ENCODE assay signal across 8 cellular contexts in the genomic region with DNA sequence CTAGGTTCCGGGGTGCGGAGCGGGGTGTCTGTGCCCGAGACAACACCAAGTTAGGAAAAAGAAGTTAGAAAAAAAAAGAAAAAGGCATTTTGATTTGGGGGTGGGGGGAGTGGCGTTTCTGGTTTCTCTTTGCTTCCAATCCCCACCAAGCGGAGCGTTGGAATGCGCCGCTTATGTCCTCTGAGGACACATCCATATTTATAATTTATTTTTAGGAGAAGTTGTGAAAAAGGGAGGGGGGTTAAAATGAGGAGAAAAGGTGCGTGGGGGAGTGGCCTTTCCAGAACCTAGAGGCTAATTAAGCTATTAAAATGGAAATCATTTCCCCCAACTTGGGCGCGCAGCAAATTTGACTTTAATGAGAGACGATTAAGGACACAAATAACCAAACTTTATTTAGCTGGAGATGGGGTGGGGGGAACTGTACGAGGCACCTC.
A peak's percentile ranks its signal among the peaks of the same experiment; 100 is the strongest.
DNase-seq lines count a peak whose midpoint lies in the region; ATAC-seq and TF ChIP-seq lines count a peak whose summit lies in the region.

No MANE protein-coding gene starts in this region.

- no peak overlapping the region for H3K27ac Mint-ChIP-seq in activated CD8-positive, alpha-beta T cell treated with anti-CD3 and anti-CD28 coated beads, Interleukin-2, amount 10 ng/mL, durations not matched to agents 7 days and 5 days
- no peak overlapping the region for H3K27ac Mint-ChIP-seq in stimulated activated effector memory CD8-positive, alpha-beta T cell treated with anti-CD3 and anti-CD28 coated beads, Interleukin-12 subunit alpha, Interleukin-12 subunit beta, amount 100 ng/mL, for 72 hours

- peak overlapping the region; percentile 72 for H3K4me3 Mint-ChIP-seq in activated CD8-positive, alpha-beta T cell treated with anti-CD3 and anti-CD28 coated beads, Interleukin-2, amount 10 ng/mL, durations not matched to agents 7 days and 5 days
- peak overlapping the region; percentile 74 for H3K4me3 Mint-ChIP-seq in stimulated activated effector memory CD8-positive, alpha-beta T cell treated with anti-CD3 and anti-CD28 coated beads, Interleukin-12 subunit alpha, Interleukin-12 subunit beta, amount 100 ng/mL, for 72 hours

- TF ChIP-seq CTCF in HL-60 (IDR thresholded peaks at IDR 0.05; ENCODE audit: insufficient read depth, low read length), result no peak

- H3K27ac ChIP-seq in HL-60 (replicated peaks), result no peak overlapping the region

- DNase-seq in HL-60 (ENCODE audit: low read depth in 1 of 2, low spot score in 1 of 2), result no peak
- DNase-seq in activated CD8-positive, alpha-beta T cell treated with anti-CD3 and anti-CD28 coated beads, Interleukin-2, amount 10 ng/mL, durations not matched to agents 7 days and 5 days, result no peak
- DNase-seq in stimulated activated effector memory CD8-positive, alpha-beta T cell treated with anti-CD3 and anti-CD28 coated beads, Interleukin-12 subunit alpha, Interleukin-12 subunit beta, amount 100 ng/mL, for 72 hours (ENCODE audit: low spot score in 2 of 2), result no peak
- DNase-seq in pons (ENCODE audit: low spot score), result no peak
- DNase-seq in C1 segment of cervical spinal cord (lab: John Stamatoyannopoulos, UW), result no peak

- no peaks in the 10 kb centered on the region for H3K9me3 Mint-ChIP-seq in activated CD8-positive, alpha-beta T cell treated with anti-CD3 and anti-CD28 coated beads, Interleukin-2, amount 10 ng/mL, durations not matched to agents 7 days and 5 days (ENCODE audit: insufficient read depth)
- H3K9me3 Mint-ChIP-seq in stimulated activated effector memory CD8-positive, alpha-beta T cell treated with anti-CD3 and anti-CD28 coated beads, Interleukin-12 subunit alpha, Interleukin-12 subunit beta, amount 100 ng/mL, for 72 hours, result no peaks in the 10 kb centered on the region

- H3K4me1 Mint-ChIP-seq in activated CD8-positive, alpha-beta T cell treated with anti-CD3 and anti-CD28 coated beads, Interleukin-2, amount 10 ng/mL, durations not matched to agents 7 days and 5 days (ENCODE audit: low read depth), result peaks cover 19% of the 10 kb centered on the region
- peaks cover 18% of the 10 kb centered on the region for H3K4me1 Mint-ChIP-seq in stimulated activated effector memory CD8-positive, alpha-beta T cell treated with anti-CD3 and anti-CD28 coated beads, Interleukin-12 subunit alpha, Interleukin-12 subunit beta, amount 100 ng/mL, for 72 hours

- POLR2A ChIA-PET in activated CD8-positive, alpha-beta T cell treated with anti-CD3 and anti-CD28 coated beads, Interleukin-2, amount 10 ng/mL, durations not matched to agents 7 days and 5 days (lab: Charles Lee), result no interaction called here

- peaks cover 20% of the 10 kb centered on the region for H3K27me3 Mint-ChIP-seq in activated CD8-positive, alpha-beta T cell treated with anti-CD3 and anti-CD28 coated beads, Interleukin-2, amount 10 ng/mL, durations not matched to agents 7 days and 5 days (ENCODE audit: low read depth)

- H3K27me3 ChIP-seq in HL-60 (ENCODE audit: insufficient read depth, poor library complexity, severe bottlenecking), result peaks cover 26% of the 10 kb centered on the region

- H3K36me3 Mint-ChIP-seq in activated CD8-positive, alpha-beta T cell treated with anti-CD3 and anti-CD28 coated beads, Interleukin-2, amount 10 ng/mL, durations not matched to agents 7 days and 5 days (ENCODE audit: low read depth), result no peaks in the 10 kb centered on the region
- H3K36me3 Mint-ChIP-seq in stimulated activated effector memory CD8-positive, alpha-beta T cell treated with anti-CD3 and anti-CD28 coated beads, Interleukin-12 subunit alpha, Interleukin-12 subunit beta, amount 100 ng/mL, for 72 hours, result no peaks in the 10 kb centered on the region

- H3K4me3 ChIP-seq in HL-60 (replicated peaks; ENCODE audit: insufficient read depth, low read length), result 0 out of 2 replicates have a peak overlapping the region, but pooled peaks have one; percentile 11
- H3K4me3 ChIP-seq in iPS-11a (ENCODE audit: low read depth, low read length), result peak overlapping the region; percentile 72

- no peak for ATAC-seq in activated CD8-positive, alpha-beta T cell treated with anti-CD3 and anti-CD28 coated beads, Interleukin-2, amount 10 ng/mL, durations not matched to agents 7 days and 5 days
- no peak for ATAC-seq in stimulated activated effector memory CD8-positive, alpha-beta T cell treated with anti-CD3 and anti-CD28 coated beads, Interleukin-12 subunit alpha, Interleukin-12 subunit beta, amount 100 ng/mL, for 72 hours
- ATAC-seq in GM18867 (IDR thresholded peaks at IDR 0.05; ENCODE audit: unreplicated experiment), result no peak
- no peak for ATAC-seq in GM21381 (IDR thresholded peaks at IDR 0.05; ENCODE audit: unreplicated experiment)

- CTCF ChIA-PET in activated CD8-positive, alpha-beta T cell treated with anti-CD3 and anti-CD28 coated beads, Interleukin-2, amount 10 ng/mL, durations not matched to agents 7 days and 5 days (lab: Charles Lee), result interaction anchor here (1.0 kb wide), 1 partner anchor 18 kb away, joined by 3 read pairs; no protein-coding TSS in a partner anchor
